Comparison of ENCODE assay signal across 3 cellular contexts in the genomic region with DNA sequence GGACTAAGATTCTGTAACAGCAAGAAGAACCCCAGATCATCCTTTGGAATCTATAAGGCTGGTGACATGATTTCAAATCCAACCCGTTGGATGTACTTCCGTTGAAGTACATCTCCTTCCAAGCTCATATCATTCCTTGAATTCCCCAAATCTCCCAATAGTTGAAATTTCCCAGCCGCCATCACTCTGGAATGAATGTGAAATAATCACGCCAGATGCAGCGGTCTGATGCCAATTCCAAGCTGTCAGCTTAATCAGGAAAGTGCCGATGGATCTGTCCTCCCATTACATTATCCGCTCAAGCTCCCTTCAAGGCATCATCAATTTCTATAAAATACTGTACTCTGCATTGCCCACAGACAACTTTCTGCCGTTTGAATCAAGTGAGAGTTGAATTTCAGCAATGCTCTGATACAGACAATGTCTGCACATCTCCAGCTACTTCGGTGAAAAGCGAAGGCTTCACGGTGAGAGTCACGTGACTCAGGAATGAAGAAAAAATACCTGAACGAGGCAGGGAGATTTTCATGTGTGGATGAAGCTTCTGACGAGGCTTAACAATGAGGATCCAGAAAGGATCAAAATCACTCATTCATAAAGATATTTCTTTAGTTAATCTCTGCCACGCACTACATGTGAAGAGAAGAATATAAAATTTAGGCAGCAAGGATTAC.
TF ChIP-seq lines count a peak whose summit lies in the region.

No MANE protein-coding gene starts in this region.

TF ChIP-seq in HepG2, 621 proteins besides CTCF, POLR2A, EP300 and RAD21:
- TF ChIP-seq SOX13 (IDR thresholded peaks at IDR 0.05) (no peak), SOX13 (CRISPR knock-in tag; conservative IDR thresholded peaks at IDR 0.05 in 1 of 2, IDR thresholded peaks at IDR 0.05 in 1 of 2) (no peak), RAD51 (IDR thresholded peaks at IDR 0.05; ENCODE audit: borderline replicate concordance) (peak; percentile 71; the same call in 1 of the 2 replicates), USF2 (IDR thresholded peaks at IDR 0.05; ENCODE audit: low read depth, low read length) (peak; percentile 49; the same call in 1 of the 2 replicates), USF2 (CRISPR knock-in tag; IDR thresholded peaks at IDR 0.05; ENCODE audit: borderline replicate concordance) (no peak)

TF ChIP-seq in K562, 482 proteins besides CTCF, POLR2A, EP300 and RAD21:
- TF ChIP-seq RREB1 (CRISPR knock-in tag; IDR thresholded peaks at IDR 0.05) = no peak
- TF ChIP-seq RAD51 (IDR thresholded peaks at IDR 0.05; ENCODE audit: borderline replicate concordance, low read depth) = peak; percentile 64
- no peak for TF ChIP-seq CREBBP (IDR thresholded peaks at IDR 0.05; ENCODE audit: low read depth, low read length)
- TF ChIP-seq TFE3 (CRISPR knock-in tag; IDR thresholded peaks at IDR 0.05) = peak; percentile 92
- 0 out of 2 replicates have a peak, but pooled peaks have one; percentile 8 for TF ChIP-seq CBFA2T2 (conservative IDR thresholded peaks at IDR 0.05)
- TF ChIP-seq, protein P1, sequence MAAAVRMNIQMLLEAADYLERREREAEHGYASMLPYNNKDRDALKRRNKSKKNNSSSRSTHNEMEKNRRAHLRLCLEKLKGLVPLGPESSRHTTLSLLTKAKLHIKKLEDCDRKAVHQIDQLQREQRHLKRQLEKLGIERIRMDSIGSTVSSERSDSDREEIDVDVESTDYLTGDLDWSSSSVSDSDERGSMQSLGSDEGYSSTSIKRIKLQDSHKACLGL (CRISPR knock-in tag; IDR thresholded peaks at IDR 0.05; ENCODE audit: borderline replicate concordance, poor library complexity, severe bottlenecking) = no peak
- 0 out of 2 replicates have a peak, but pooled peaks have one; percentile 2 for TF ChIP-seq USF2 (CRISPR knock-in tag; IDR thresholded peaks at IDR 0.05)
- TF ChIP-seq E2F5 (CRISPR knock-in tag; IDR thresholded peaks at IDR 0.05) = no peak

TF ChIP-seq in neural cell, 6 proteins besides CTCF, POLR2A, EP300 and RAD21:
- TF ChIP-seq SMC3 (conservative IDR thresholded peaks at IDR 0.05; ENCODE audit: poor library complexity) = no peak
- TF ChIP-seq TAF1 (IDR thresholded peaks at IDR 0.05; ENCODE audit: low read depth) = no peak
- no peak for TF ChIP-seq EZH2 (IDR thresholded peaks at IDR 0.05; ENCODE audit: borderline replicate concordance, insufficient read depth, low read length, poor library complexity, severe bottlenecking)
- TF ChIP-seq REST (IDR thresholded peaks at IDR 0.05; ENCODE audit: borderline replicate concordance) = peak; percentile 95
- no peak for TF ChIP-seq POLR2AphosphoS5 (IDR thresholded peaks at IDR 0.05)
- no peak for TF ChIP-seq MXI1 (conservative IDR thresholded peaks at IDR 0.05; ENCODE audit: poor library complexity, severe bottlenecking)
